8 cellular contexts compared by ENCODE assay signal in the genomic region with DNA sequence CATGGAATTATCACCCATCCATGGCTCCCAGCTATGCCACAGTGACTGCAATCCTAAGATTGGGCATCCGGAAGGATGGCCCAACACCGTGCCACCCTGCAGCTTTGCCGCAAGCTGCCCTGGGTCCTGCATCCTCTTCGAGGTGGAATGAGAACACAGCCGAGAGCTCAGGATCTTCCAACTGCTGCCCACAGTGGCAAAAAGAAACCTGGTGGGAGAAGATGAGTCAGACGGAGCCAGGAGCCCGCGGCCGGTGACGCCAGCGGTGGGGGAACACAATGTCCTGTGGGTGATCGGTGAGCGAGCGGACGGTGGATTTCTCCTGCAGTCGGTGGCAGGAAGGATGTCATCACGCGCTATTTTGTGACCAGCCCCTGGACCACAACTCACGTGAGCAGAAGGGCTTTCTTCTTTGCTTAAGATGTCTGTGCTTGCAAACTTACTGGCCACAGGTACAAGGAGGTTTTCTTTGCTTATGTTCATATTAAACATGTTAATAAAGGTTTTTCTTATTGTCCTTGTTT. TPM values are rescaled to one million over a fixed set of nuclear protein-coding genes. Genes with fewer than 3 reads are reported as not detected.
DNase-seq lines count a peak whose midpoint lies in the region; ATAC-seq lines count a peak whose summit lies in the region.

No MANE protein-coding gene starts in this region.

- H3K9ac ChIP-seq in BLaER1 (peak overlapping the region; percentile 83), GM23248 (peak overlapping the region; percentile 86), skeletal muscle satellite cell (ENCODE audit: low read depth, low read length) (peak overlapping the region; percentile 82)

- H3K27ac ChIP-seq in BLaER1 (peak overlapping the region; percentile 93), GM23248 (peak overlapping the region; percentile 84)

- H3K27me3 ChIP-seq in BLaER1 (no peaks in the 10 kb centered on the region; the same call in 1 of the 2 replicates), GM23248 (replicated peaks; ENCODE audit: insufficient read depth) (no peaks in the 10 kb centered on the region), skeletal muscle satellite cell (ENCODE audit: control insufficient read depth, insufficient read depth, low read length) (no peaks in the 10 kb centered on the region)

- H2AFZ ChIP-seq in GM23248: peak overlapping the region; percentile 72

- H3F3A ChIP-seq in GM23248 (ENCODE audit: insufficient read depth): peaks cover 33% of the 10 kb centered on the region

- H3K4me1 ChIP-seq in BLaER1 (peaks cover 88% of the 10 kb centered on the region), GM23248 (ENCODE audit: insufficient read depth) (peaks cover 17% of the 10 kb centered on the region), skeletal muscle satellite cell (ENCODE audit: control insufficient read depth, insufficient read depth, low read length) (peaks cover 58% of the 10 kb centered on the region)

- no peaks in the 10 kb centered on the region for H3K79me2 ChIP-seq in GM23248 (ENCODE audit: insufficient read depth)

- no peak for ATAC-seq in GM18511 (IDR thresholded peaks at IDR 0.05; ENCODE audit: unreplicated experiment)

- H3K4me3 ChIP-seq in BLaER1: peak overlapping the region; percentile 66
- H3K4me3 ChIP-seq in GM23248: peak overlapping the region; percentile 71
- peak overlapping the region; percentile 67 for H3K4me3 ChIP-seq in skeletal muscle satellite cell (ENCODE audit: low read length)

- no peaks in the 10 kb centered on the region for H3K9me2 ChIP-seq in GM23248 (ENCODE audit: insufficient read depth)

- DNase-seq in GM23248: peak; percentile 73
- peak; percentile 83 for DNase-seq in RPMI8226
- peak; percentile 86 for DNase-seq in activated gamma-delta T cell (lab: John Stamatoyannopoulos, UW)
- peak; percentile 61 for DNase-seq in glomerular endothelial cell (ENCODE audit: extremely low read depth, low read depth, low spot score)
- DNase-seq in iPS-NIHi11 (ENCODE audit: low spot score): no peak

- no peaks in the 10 kb centered on the region for H3K9me3 ChIP-seq in BLaER1
- no peaks in the 10 kb centered on the region for H3K9me3 ChIP-seq in GM23248 (ENCODE audit: low read depth)
- no peaks in the 10 kb centered on the region for H3K9me3 ChIP-seq in skeletal muscle satellite cell (replicated peaks; ENCODE audit: low read length)

- peaks cover 9% of the 10 kb centered on the region; the same call in 1 of the 2 replicates for H4K20me1 ChIP-seq in BLaER1
- no peaks in the 10 kb centered on the region for H4K20me1 ChIP-seq in GM23248 (ENCODE audit: insufficient read depth)

- in situ Hi-C loops in GM23248 (cut with MboI): no loop called here

- 62 to 66% methylated on average over 19 of the region's 19 CpGs for WGBS in GM23248 (ENCODE audit: low coverage in 1 of 2, low lambda C conversion rate in 2 of 2, missing lambda C conversion rate in 2 of 2), 2 experiments

- H3K36me3 ChIP-seq in BLaER1 (no peaks in the 10 kb centered on the region), GM23248 (ENCODE audit: low read depth) (no peaks in the 10 kb centered on the region), skeletal muscle satellite cell (ENCODE audit: insufficient read depth, low read length) (no peaks in the 10 kb centered on the region)

- H3K4me2 ChIP-seq in BLaER1: peak overlapping the region; percentile 98
- peak overlapping the region; percentile 84 for H3K4me2 ChIP-seq in GM23248 (ENCODE audit: unreplicated experiment)
- peak overlapping the region; percentile 87 for H3K4me2 ChIP-seq in skeletal muscle satellite cell (ENCODE audit: low read length)

RNA-seq across cellular contexts. Expression of a gene that starts 20.1 kb away (rescaled TPM):
- total RNA-seq in GM23248 (2014; rRNA removed; shearing (Covaris generic)): 0.22 TPM in 1 of 2 replicates, not detected in the other
- polyA plus RNA-seq in GM23248 (2016; fragmentation: Nextera tagmentation; extraction: Ambion mirVana): 0.23 TPM in 1 of 2 replicates, not detected in the other
- not detected in 2 replicates for total RNA-seq in glomerular endothelial cell
- 0.51 and 1.3 TPM in 2 replicates for total RNA-seq in skeletal muscle satellite cell (2012; rRNA removed)

RNA-seq across cellular contexts. Expression of a gene that starts 23.8 kb away (rescaled TPM):
- total RNA-seq in GM23248 (2014; rRNA removed; shearing (Covaris generic)): 24.5 and 35.1 TPM in 2 replicates
- polyA plus RNA-seq in GM23248 (2016; fragmentation: Nextera tagmentation; extraction: Ambion mirVana): 102 and 114 TPM in 2 replicates
- total RNA-seq in glomerular endothelial cell: 84.6 and 88.0 TPM in 2 replicates
- total RNA-seq in skeletal muscle satellite cell (2012; rRNA removed): 51.3 and 52.7 TPM in 2 replicates

RNA-seq across cellular contexts. Expression of a gene that starts 36.2 kb away (rescaled TPM):
- 1.4 and 3.0 TPM in 2 replicates for total RNA-seq in GM23248 (2014; rRNA removed; shearing (Covaris generic))
- polyA plus RNA-seq in GM23248 (2016; fragmentation: Nextera tagmentation; extraction: Ambion mirVana): 1.4 TPM in 2 replicates
- 1.1 and 2.7 TPM in 2 replicates for total RNA-seq in glomerular endothelial cell
- total RNA-seq in skeletal muscle satellite cell (2012; rRNA removed): 5.9 and 7.9 TPM in 2 replicates
